ENCODE assay signal across 17 cellular contexts in the genomic region with DNA sequence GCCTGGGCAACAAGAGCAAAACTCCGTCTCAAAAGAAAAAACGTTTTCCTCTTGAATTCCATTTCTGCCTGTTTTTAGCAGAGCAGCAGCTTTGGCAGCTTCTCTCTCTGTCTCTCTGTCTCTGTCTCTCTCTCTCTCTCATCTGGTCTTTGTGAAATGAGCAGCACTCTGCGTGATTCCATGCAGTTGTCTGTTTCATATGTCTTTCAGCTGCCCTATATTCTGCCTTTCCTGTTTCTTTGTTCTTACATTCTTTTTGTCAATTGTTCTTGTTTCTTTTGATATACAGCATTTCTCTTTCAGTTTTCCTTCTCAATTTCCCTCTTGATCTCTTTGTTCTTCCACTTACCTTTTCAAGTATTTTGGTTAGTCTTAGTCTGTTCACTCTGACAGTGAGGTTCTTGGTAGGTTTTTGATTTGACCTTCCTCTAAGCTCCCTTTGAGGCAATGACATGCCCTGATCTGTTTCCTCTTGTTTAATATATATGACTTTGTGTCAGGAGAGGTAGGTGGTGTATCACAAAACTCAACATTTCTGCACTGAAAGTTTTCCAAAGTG. TPM values are rescaled to one million over a fixed set of nuclear protein-coding genes. Genes with fewer than 3 reads are reported as not detected.
"Had no signal": no experiment of that assay in that cellular context is flagged by ENCODE, and none has a peak within 500 bp of the region (broad histone marks: within the 10 kb centered on the region; RNA-seq: fewer than 3 reads in every experiment).

No MANE protein-coding gene starts in this region.

- ATAC-seq: effector memory CD8-positive, alpha-beta T cell; left ventricle myocardium superior; psoas muscle; right cardiac atrium had no signal

- H3K27ac Mint-ChIP-seq: activated B cell treated with CpG ODN at 0.5 μM for 24 hours; effector memory CD8-positive, alpha-beta T cell; stimulated activated naive CD8-positive, alpha-beta T cell treated with anti-CD3 and anti-CD28 coated beads, Interleukin-15, Interleukin-2, amounts not matched to agents 100 ng/mL and 50 ng/mL, for 24 hours had no signal

- H3K9me3 Mint-ChIP-seq: activated B cell treated with CpG ODN at 0.5 μM for 24 hours; effector memory CD8-positive, alpha-beta T cell; stimulated activated naive CD8-positive, alpha-beta T cell treated with anti-CD3 and anti-CD28 coated beads, Interleukin-15, Interleukin-2, amounts not matched to agents 100 ng/mL and 50 ng/mL, for 24 hours had no signal

- DNase-seq: activated B cell treated with CpG ODN at 0.5 μM for 24 hours; activated gamma-delta T cell; amniotic stem cell; dermis blood vessel endothelial cell; effector memory CD8-positive, alpha-beta T cell; esophagus squamous epithelium; left ventricle myocardium superior; ovary; psoas muscle; right cardiac atrium; stimulated activated CD4-positive, alpha-beta T cell treated with anti-CD3 and anti-CD28 coated beads, Interleukin-2, amount 100 ng/mL, for 24 hours; SW 1271; T-helper 9 cell; trophoblast cell had no signal

- H3K4me3 Mint-ChIP-seq: activated B cell treated with CpG ODN at 0.5 μM for 24 hours; effector memory CD8-positive, alpha-beta T cell; neural crest cell; stimulated activated naive CD8-positive, alpha-beta T cell treated with anti-CD3 and anti-CD28 coated beads, Interleukin-15, Interleukin-2, amounts not matched to agents 100 ng/mL and 50 ng/mL, for 24 hours had no signal

- H3K27me3 Mint-ChIP-seq: activated B cell treated with CpG ODN at 0.5 μM for 24 hours; effector memory CD8-positive, alpha-beta T cell; stimulated activated naive CD8-positive, alpha-beta T cell treated with anti-CD3 and anti-CD28 coated beads, Interleukin-15, Interleukin-2, amounts not matched to agents 100 ng/mL and 50 ng/mL, for 24 hours had no signal

RNA-seq across cellular contexts. Expression of a gene that starts 20.4 kb away (rescaled TPM):
- total RNA-seq: left ventricle myocardium superior, psoas muscle, vagina had no signal
